ENCODE assay signal across 16 cellular contexts in genomic region chr14:95323917-95324316, GRCh38.
"Had no signal": no experiment of that assay in that cellular context is flagged by ENCODE, and none has a peak within 500 bp of the region (broad histone marks: within the 10 kb centered on the region; RNA-seq: fewer than 3 reads in every experiment).

No MANE protein-coding gene starts in this region.

- H3K4me3 ChIP-seq: thoracic aorta, transverse colon had no signal

- ATAC-seq: effector memory CD8-positive, alpha-beta T cell; foreskin keratinocyte; left colon; left ventricle myocardium superior; naive thymus-derived CD4-positive, alpha-beta T cell; right cardiac atrium; stimulated activated memory B cell treated with anti-CD40 and anti-IgM and Interleukin-4, amounts not matched to agents 10 μg/mL and 1 μg/mL and 100 μg/mL, for 72 hours; stimulated activated naive CD8-positive, alpha-beta T cell treated with anti-CD3 and anti-CD28 coated beads, Interleukin-15, amount 100 ng/mL, for 72 hours had no signal

- H3K27ac ChIP-seq: neutrophil, thoracic aorta, transverse colon had no signal

- FAIRE-seq: urothelium cell line had no signal

- H3K27me3 ChIP-seq: transverse colon had no signal

- DNase-seq: effector memory CD8-positive, alpha-beta T cell; erythroblast; foreskin keratinocyte; immature natural killer cell; left colon; left ventricle myocardium superior; naive thymus-derived CD4-positive, alpha-beta T cell; nephron progenitor cell; right cardiac atrium; stimulated activated CD4-positive, alpha-beta T cell treated with anti-CD3 and anti-CD28 coated beads, Interleukin-4, amount 100 ng/mL, for 1 hour; stimulated activated naive CD8-positive, alpha-beta T cell treated with anti-CD3 and anti-CD28 coated beads, Interleukin-15, amount 100 ng/mL, for 72 hours; transverse colon had no signal

- H3K9me3 ChIP-seq: neutrophil, thoracic aorta, transverse colon had no signal

- H3K36me3 ChIP-seq: neutrophil, thoracic aorta, transverse colon had no signal
